In the genomic region with DNA sequence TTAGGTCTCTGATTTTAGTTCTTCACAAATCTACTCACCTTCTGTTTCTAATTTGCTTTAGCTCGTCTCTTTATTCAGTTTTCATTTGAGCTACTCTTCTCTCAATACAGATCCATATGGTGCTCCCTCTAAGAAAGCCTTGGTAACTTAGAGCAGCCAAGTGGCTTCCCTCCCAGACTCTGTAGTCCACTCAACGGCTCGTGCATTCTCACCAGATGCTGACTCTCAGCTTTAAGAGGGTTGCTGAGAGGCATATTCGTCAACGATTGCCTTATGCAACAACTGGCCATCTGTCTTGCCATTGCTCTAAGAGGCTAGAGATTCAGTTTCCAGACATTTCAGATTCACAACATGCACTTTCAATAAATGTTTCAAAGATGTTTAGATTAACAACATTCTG, we compare ENCODE assay signal across 20 cellular contexts.
"Had no signal": no experiment of that assay in that cellular context is flagged by ENCODE, and none has a peak within 500 bp of the region (broad histone marks: within the 10 kb centered on the region; RNA-seq: fewer than 3 reads in every experiment).

No MANE protein-coding gene starts in this region.

- H3K79me2 ChIP-seq: parathyroid adenoma had no signal

- H3K36me3 ChIP-seq: spleen, thoracic aorta, upper lobe of left lung had no signal

- ATAC-seq: activated T-cell treated with anti-CD3 and anti-CD28 coated beads, Interleukin-2, amount 50 U/mL, for 4 hours; left lobe of liver; natural killer cell treated with Interleukin-12 subunit alpha and Interleukin-12 subunit beta and Interleukin-15 and Interleukin-18, amount 100 ng/mL, for 72 hours; stimulated activated memory B cell treated with anti-CD40 and anti-IgM and Interleukin-4, amounts not matched to agents 10 μg/mL and 1 μg/mL and 100 μg/mL, for 72 hours had no signal

- H3K27me3 ChIP-seq: dorsolateral prefrontal cortex, spleen, upper lobe of left lung had no signal

- H3K9me3 ChIP-seq: thoracic aorta, upper lobe of left lung had no signal

- H3K4me1 ChIP-seq: parathyroid adenoma, spleen, upper lobe of left lung had no signal

- H3K4me3 ChIP-seq: dorsolateral prefrontal cortex, lung, spleen, thoracic aorta, upper lobe of left lung had no signal

- H3K27ac ChIP-seq: dorsolateral prefrontal cortex, parathyroid adenoma, spleen, thoracic aorta, upper lobe of left lung had no signal

- DNase-seq: activated B cell treated with CpG ODN at 0.5 μM for 24 hours; activated CD4-positive, alpha-beta memory T cell treated with anti-CD3 and anti-CD28 coated beads, Interleukin-2, amount 10 ng/mL, durations not matched to agents 7 days and 5 days; activated CD4-positive, alpha-beta T cell treated with anti-CD3 and anti-CD28 coated beads for 4 hours; activated naive CD4-positive, alpha-beta T cell treated with anti-CD3 and anti-CD28 coated beads for 36 hours; activated T-cell treated with anti-CD3 and anti-CD28 coated beads, Interleukin-2, amount 50 U/mL, for 4 hours; caudate nucleus; endodermal cell; foreskin melanocyte; head of caudate nucleus; kidney; spleen; stimulated activated CD4-positive, alpha-beta T cell treated with anti-CD3 and anti-CD28 coated beads, Interleukin-4, amount 100 ng/mL, for 4 hours; upper lobe of left lung had no signal

- H3K9ac ChIP-seq: parathyroid adenoma had no signal

- H2AFZ ChIP-seq: parathyroid adenoma had no signal
